Comparison of ENCODE assay signal across 1 cellular context in genomic region chr6:127618729-127619128, GRCh38.
TF ChIP-seq lines count a peak whose summit lies in the region.

No MANE protein-coding gene starts in this region.

TF ChIP-seq in IMR-90, 13 proteins besides CTCF, POLR2A, EP300 and RAD21 (continued from another document):
- TF ChIP-seq, protein P1, sequence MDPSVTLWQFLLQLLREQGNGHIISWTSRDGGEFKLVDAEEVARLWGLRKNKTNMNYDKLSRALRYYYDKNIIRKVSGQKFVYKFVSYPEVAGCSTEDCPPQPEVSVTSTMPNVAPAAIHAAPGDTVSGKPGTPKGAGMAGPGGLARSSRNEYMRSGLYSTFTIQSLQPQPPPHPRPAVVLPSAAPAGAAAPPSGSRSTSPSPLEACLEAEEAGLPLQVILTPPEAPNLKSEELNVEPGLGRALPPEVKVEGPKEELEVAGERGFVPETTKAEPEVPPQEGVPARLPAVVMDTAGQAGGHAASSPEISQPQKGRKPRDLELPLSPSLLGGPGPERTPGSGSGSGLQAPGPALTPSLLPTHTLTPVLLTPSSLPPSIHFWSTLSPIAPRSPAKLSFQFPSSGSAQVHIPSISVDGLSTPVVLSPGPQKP (IDR thresholded peaks at IDR 0.05; ENCODE audit: borderline replicate concordance, low read depth, low read length): no peak
- no peak for TF ChIP-seq FOS (IDR thresholded peaks at IDR 0.05; ENCODE audit: low read depth, low read length)
- TF ChIP-seq MXI1 (IDR thresholded peaks at IDR 0.05; ENCODE audit: borderline replicate concordance, low read depth, low read length): no peak
- TF ChIP-seq NFE2L2 (IDR thresholded peaks at IDR 0.05; ENCODE audit: low read depth, low read length): no peak
TF ChIP-seq in IMR-90: peak in this region for 0.
